In the genomic region with DNA sequence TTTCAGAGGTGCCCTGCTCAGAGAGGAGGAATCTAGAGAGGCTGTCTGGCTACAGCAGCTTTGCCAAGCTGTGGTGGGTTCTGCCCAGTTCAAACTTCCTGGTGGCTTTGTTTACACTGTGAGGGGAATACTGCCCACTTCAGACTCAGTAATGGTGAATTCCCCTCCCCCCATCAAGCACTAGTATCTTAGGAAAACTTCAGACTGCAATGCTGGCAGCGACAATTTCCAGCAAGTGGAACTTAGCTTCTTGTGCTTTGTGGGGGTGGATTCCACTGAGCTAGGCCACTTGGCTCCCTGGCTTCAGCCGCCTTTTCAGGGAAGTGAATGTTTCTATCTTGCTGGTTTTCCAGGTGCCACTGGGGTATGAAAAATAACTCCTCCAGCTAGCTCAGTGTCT, we compare ENCODE assay signal across 1 cellular context.
TF ChIP-seq lines count a peak whose summit lies in the region.

No MANE protein-coding gene starts in this region.

TF ChIP-seq in GM23338, 12 proteins besides CTCF, POLR2A, EP300 and RAD21 (continued from another document):
- TF ChIP-seq, protein P1, sequence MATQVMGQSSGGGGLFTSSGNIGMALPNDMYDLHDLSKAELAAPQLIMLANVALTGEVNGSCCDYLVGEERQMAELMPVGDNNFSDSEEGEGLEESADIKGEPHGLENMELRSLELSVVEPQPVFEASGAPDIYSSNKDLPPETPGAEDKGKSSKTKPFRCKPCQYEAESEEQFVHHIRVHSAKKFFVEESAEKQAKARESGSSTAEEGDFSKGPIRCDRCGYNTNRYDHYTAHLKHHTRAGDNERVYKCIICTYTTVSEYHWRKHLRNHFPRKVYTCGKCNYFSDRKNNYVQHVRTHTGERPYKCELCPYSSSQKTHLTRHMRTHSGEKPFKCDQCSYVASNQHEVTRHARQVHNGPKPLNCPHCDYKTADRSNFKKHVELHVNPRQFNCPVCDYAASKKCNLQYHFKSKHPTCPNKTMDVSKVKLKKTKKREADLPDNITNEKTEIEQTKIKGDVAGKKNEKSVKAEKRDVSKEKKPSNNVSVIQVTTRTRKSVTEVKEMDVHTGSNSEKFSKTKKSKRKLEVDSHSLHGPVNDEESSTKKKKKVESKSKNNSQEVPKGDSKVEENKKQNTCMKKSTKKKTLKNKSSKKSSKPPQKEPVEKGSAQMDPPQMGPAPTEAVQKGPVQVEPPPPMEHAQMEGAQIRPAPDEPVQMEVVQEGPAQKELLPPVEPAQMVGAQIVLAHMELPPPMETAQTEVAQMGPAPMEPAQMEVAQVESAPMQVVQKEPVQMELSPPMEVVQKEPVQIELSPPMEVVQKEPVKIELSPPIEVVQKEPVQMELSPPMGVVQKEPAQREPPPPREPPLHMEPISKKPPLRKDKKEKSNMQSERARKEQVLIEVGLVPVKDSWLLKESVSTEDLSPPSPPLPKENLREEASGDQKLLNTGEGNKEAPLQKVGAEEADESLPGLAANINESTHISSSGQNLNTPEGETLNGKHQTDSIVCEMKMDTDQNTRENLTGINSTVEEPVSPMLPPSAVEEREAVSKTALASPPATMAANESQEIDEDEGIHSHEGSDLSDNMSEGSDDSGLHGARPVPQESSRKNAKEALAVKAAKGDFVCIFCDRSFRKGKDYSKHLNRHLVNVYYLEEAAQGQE (IDR thresholded peaks at IDR 0.05; ENCODE audit: unreplicated experiment): no peak
- no peak for TF ChIP-seq CREB1 (CRISPR knock-in tag; IDR thresholded peaks at IDR 0.05; ENCODE audit: low read depth)
- TF ChIP-seq JUNB (IDR thresholded peaks at IDR 0.05; ENCODE audit: unreplicated experiment): no peak
- TF ChIP-seq, protein P2, sequence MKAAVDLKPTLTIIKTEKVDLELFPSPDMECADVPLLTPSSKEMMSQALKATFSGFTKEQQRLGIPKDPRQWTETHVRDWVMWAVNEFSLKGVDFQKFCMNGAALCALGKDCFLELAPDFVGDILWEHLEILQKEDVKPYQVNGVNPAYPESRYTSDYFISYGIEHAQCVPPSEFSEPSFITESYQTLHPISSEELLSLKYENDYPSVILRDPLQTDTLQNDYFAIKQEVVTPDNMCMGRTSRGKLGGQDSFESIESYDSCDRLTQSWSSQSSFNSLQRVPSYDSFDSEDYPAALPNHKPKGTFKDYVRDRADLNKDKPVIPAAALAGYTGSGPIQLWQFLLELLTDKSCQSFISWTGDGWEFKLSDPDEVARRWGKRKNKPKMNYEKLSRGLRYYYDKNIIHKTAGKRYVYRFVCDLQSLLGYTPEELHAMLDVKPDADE (IDR thresholded peaks at IDR 0.05): no peak
- no peak for TF ChIP-seq POLR2AphosphoS5 (IDR thresholded peaks at IDR 0.05; ENCODE audit: low read depth)
- no peak for TF ChIP-seq EZH2phosphoT487 (IDR thresholded peaks at IDR 0.05; ENCODE audit: unreplicated experiment)
- no peak for TF ChIP-seq STAT1 (IDR thresholded peaks at IDR 0.05; ENCODE audit: unreplicated experiment)
- TF ChIP-seq NANOG (IDR thresholded peaks at IDR 0.05; ENCODE audit: borderline replicate concordance): no peak
